Comparison of ENCODE assay signal across 14 cellular contexts in the genomic region with DNA sequence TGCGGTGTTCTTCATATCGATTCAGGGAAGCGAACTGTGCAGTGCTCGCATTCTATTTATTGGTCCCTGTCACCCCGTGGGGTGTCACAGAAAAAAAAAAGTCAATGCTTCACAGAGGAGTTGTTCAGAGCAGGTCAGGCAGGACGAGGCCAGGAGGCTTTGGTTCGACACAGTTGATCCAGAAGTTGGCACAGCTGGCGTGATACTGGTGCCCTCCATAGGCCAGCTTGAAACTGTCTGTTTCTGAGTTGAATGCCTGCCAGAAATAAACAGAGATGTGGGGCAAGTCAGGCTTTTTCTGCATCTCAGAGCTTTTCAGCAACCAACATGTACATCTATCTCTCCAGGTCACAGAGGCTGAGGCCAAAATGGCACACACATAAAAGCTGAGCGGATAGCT. TPM values are rescaled to one million over a fixed set of nuclear protein-coding genes. Genes with fewer than 3 reads are reported as not detected.
DNase-seq lines count a peak whose midpoint lies in the region; ATAC-seq, FAIRE-seq and TF ChIP-seq lines count a peak whose summit lies in the region.
"Had no signal": no experiment of that assay in that cellular context is flagged by ENCODE, and none has a peak within 500 bp of the region (broad histone marks: within the 10 kb centered on the region; RNA-seq: fewer than 3 reads in every experiment).

No MANE protein-coding gene starts in this region.

- peaks cover 0 to 43% (median 19%) of the 10 kb centered on the region in 4 donors for H3K36me3 ChIP-seq in right lobe of liver

- H3K4me1 ChIP-seq in A549, result no peaks in the 10 kb centered on the region
- H3K4me1 ChIP-seq in right lobe of liver, result no peaks in the 10 kb centered on the region

- no peak overlapping the region for H3K4me2 ChIP-seq in A549

- H3K9me3 ChIP-seq in A549 (no peaks in the 10 kb centered on the region), right lobe of liver (no peaks in the 10 kb centered on the region)
- H3K9me3 ChIP-seq: mucosa of descending colon had no signal

- POLR2A ChIA-PET in A549 (lab: Yijun Ruan, JAX), result no interaction called here

- TF ChIP-seq POLR2A in A549 (IDR thresholded peaks at IDR 0.05; ENCODE audit: low read length) (no peak), right lobe of liver (IDR thresholded peaks at IDR 0.05) (no peak)

- ATAC-seq in A549 (peak in 1 of 2 experiments; percentile 34; a peak in 1 of 6 replicates), right lobe of liver (peak; percentile 83 to 91 (median 86))
- ATAC-seq: activated CD8-positive, alpha-beta memory T cell treated with anti-CD3 and anti-CD28 coated beads, Interleukin-2, amount 10 ng/mL, durations not matched to agents 7 days and 5 days; mucosa of descending colon; Right ventricle myocardium inferior had no signal

- CTCF ChIA-PET in A549 (lab: Yijun Ruan, JAX), result interaction anchor here (1.1 to 4.8 kb wide), 6 partner anchors 8 to 145 kb away, joined by 3 to 32 read pairs (median 4); no protein-coding TSS in a partner anchor

- peak; percentile 12 to 34; a peak in 1 of 5 replicates for TF ChIP-seq RAD21 in A549 (conservative IDR thresholded peaks at IDR 0.05 in 1 of 2, IDR thresholded peaks at IDR 0.05 in 1 of 2)

- H3K27me3 ChIP-seq in right lobe of liver, result no peaks in the 10 kb centered on the region

- TF ChIP-seq CTCF in A549 (IDR thresholded peaks at IDR 0.05) (no peak), right lobe of liver (IDR thresholded peaks at IDR 0.05) (peak; percentile 20 to 57 (median 42))

- FAIRE-seq in A549 (lab: Jason Lieb, UNC), result no peak

- H3K4me3 ChIP-seq in A549 (no peak overlapping the region), right lobe of liver (no peak overlapping the region)
- H3K4me3 ChIP-seq: mucosa of descending colon had no signal

- intact Hi-C loops in right lobe of liver (cut with DNase I), result no loop called here

- TF ChIP-seq EP300 in A549 (IDR thresholded peaks at IDR 0.05), result no peak

- 88% methylated on average over 9 of the region's 9 CpGs for WGBS in A549 (ENCODE audit: missing lambda C conversion rate)
- 59% methylated on average over 8 of the region's 9 CpGs for WGBS in right lobe of liver (ENCODE audit: insufficient coverage, low coverage, low lambda C conversion rate, missing lambda C conversion rate)

- H3K27ac ChIP-seq in A549 (no peak overlapping the region), right lobe of liver (no peak overlapping the region)
- H3K27ac ChIP-seq: C4-2B had no signal

- DNase-seq in A549 (ENCODE audit: low read depth in 1 of 2, low spot score in 1 of 2), result peak in 1 of 2 experiments; percentile 29
- DNase-seq in H4 (ENCODE audit: low spot score), result peak; percentile 35
- DNase-seq in amniotic epithelial cell (ENCODE audit: low read depth), result peak; percentile 34
- peak in 2 of 3 donors; percentile 68 to 69 for DNase-seq in right lobe of liver
- DNase-seq in cortex of kidney (lab: John Stamatoyannopoulos, UW), result no peak
- no peak for DNase-seq in NCI-H2171 (lab: John Stamatoyannopoulos, UW)
- no peak for DNase-seq in NCI-H1930 (lab: John Stamatoyannopoulos, UW)
- no peak for DNase-seq in NCI-H226
- DNase-seq: activated CD8-positive, alpha-beta memory T cell treated with anti-CD3 and anti-CD28 coated beads, Interleukin-2, amount 10 ng/mL, durations not matched to agents 7 days and 5 days; mucosa of descending colon; NCI-H1436 treated with DMSO at 0.1 percent for 48 hours; NCI-H748 treated with DMSO at 0.1 percent for 48 hours had no signal

TF ChIP-seq in A549, 52 proteins besides CTCF, POLR2A, EP300 and RAD21:
- TF ChIP-seq BCL3 (IDR thresholded peaks at IDR 0.05) (no peak), BHLHE40 (IDR thresholded peaks at IDR 0.05; ENCODE audit: low read depth, low read length) (no peak), RFX5 (IDR thresholded peaks at IDR 0.05) (no peak), HDAC2 (IDR thresholded peaks at IDR 0.05) (no peak), NR3C1 (IDR thresholded peaks at IDR 0.05) (no peak), TFCP2L1 (CRISPR knock-in tag; IDR thresholded peaks at IDR 0.05) (no peak), CBX8 (IDR thresholded peaks at IDR 0.05) (no peak), POLR2AphosphoS2 (conservative IDR thresholded peaks at IDR 0.05; ENCODE audit: low read length) (no peak), RCOR1 (IDR thresholded peaks at IDR 0.05; ENCODE audit: low read depth, low read length) (no peak), RNF2 (IDR thresholded peaks at IDR 0.05; ENCODE audit: borderline replicate concordance, low read depth) (no peak), FOSB (CRISPR knock-in tag; IDR thresholded peaks at IDR 0.05) (no peak), SMC3 (IDR thresholded peaks at IDR 0.05) (no peak), JUNB (IDR thresholded peaks at IDR 0.05) (no peak), ZC3H11A (IDR thresholded peaks at IDR 0.05) (no peak), HOXA7 (CRISPR knock-in tag; IDR thresholded peaks at IDR 0.05) (no peak), EHMT2 (IDR thresholded peaks at IDR 0.05; ENCODE audit: low read depth) (no peak), NFE2L2 (conservative IDR thresholded peaks at IDR 0.05; ENCODE audit: low read length) (no peak), MAFK (IDR thresholded peaks at IDR 0.05; ENCODE audit: partially characterized antibody) (no peak)
- TF ChIP-seq, protein P1, sequence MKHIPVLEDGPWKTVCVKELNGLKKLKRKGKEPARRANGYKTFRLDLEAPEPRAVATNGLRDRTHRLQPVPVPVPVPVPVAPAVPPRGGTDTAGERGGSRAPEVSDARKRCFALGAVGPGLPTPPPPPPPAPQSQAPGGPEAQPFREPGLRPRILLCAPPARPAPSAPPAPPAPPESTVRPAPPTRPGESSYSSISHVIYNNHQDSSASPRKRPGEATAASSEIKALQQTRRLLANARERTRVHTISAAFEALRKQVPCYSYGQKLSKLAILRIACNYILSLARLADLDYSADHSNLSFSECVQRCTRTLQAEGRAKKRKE (CRISPR knock-in tag; IDR thresholded peaks at IDR 0.05; ENCODE audit: low read depth), result no peak
- TF ChIP-seq, protein P2, sequence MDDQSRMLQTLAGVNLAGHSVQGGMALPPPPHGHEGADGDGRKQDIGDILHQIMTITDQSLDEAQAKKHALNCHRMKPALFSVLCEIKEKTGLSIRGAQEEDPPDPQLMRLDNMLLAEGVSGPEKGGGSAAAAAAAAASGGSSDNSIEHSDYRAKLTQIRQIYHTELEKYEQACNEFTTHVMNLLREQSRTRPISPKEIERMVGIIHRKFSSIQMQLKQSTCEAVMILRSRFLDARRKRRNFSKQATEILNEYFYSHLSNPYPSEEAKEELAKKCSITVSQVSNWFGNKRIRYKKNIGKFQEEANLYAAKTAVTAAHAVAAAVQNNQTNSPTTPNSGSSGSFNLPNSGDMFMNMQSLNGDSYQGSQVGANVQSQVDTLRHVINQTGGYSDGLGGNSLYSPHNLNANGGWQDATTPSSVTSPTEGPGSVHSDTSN (IDR thresholded peaks at IDR 0.05), result no peak
TF ChIP-seq in A549: peak in this region for 0.

RNA-seq across cellular contexts. Expression of gene DUSP14, which starts 29.1 kb away (rescaled TPM):
- polyA plus RNA-seq in A549 (2011; rRNA removed), result 35.5 and 38.0 TPM in 2 replicates
- 58.2 and 76.0 TPM in 2 replicates for polyA plus RNA-seq in A549 (2012; cell fraction: cytosol; rRNA removed)
- polyA plus RNA-seq in A549 (2012; cell fraction: nucleus; rRNA removed), result 54.1 and 60.8 TPM in 2 replicates
- 32.7 to 36.1 TPM (median 34.1 TPM) in 3 replicates for polyA plus RNA-seq in A549 (2017; fragmentation: RNase III; extraction: RNeasy Plus Mini Kit Qiagen cat#74134 plus additional on column Dnase treatment)
- polyA minus RNA-seq in A549 (2011; rRNA and poly(A)+ RNA removed), result 34.0 and 37.4 TPM in 2 replicates
- 49.2 and 50.8 TPM in 2 replicates for total RNA-seq in H4 (2014; rRNA removed; shearing (Covaris generic))
- 10 to 100 TPM; 10.6 to 21.2 (median 13.2) TPM for total RNA-seq in right lobe of liver

Comparison
In these comparisons a context has a peak if more than half of its experiments do, and no peak if none do; other contexts are left out.
1. DNase-seq: peak in H4 (single experiment), amniotic epithelial cell (single experiment) and right lobe of liver (2 of 3); none in cortex of kidney (single experiment), NCI-H2171 (single experiment), NCI-H1930 (0 of 2) and NCI-H226 (single experiment).